In genomic region chr6:93418113-93418447, GRCh38 we compare ENCODE assay signal across 8 cellular contexts. TPM values are rescaled to one million over a fixed set of nuclear protein-coding genes. Genes with fewer than 3 reads are reported as not detected.
DNase-seq lines count a peak whose midpoint lies in the region; ATAC-seq and TF ChIP-seq lines count a peak whose summit lies in the region.

No MANE protein-coding gene starts in this region.

- TF ChIP-seq POLR2A in testis (IDR thresholded peaks at IDR 0.05) = no peak

- peak overlapping the region; percentile 66 for H3K4me3 Mint-ChIP-seq in activated naive CD8-positive, alpha-beta T cell
- no peak overlapping the region for H3K4me3 Mint-ChIP-seq in activated naive CD8-positive, alpha-beta T cell treated with anti-CD3 and anti-CD28 coated beads for 36 hours
- H3K4me3 Mint-ChIP-seq in activated CD8-positive, alpha-beta memory T cell treated with anti-CD3 and anti-CD28 coated beads, Interleukin-2, amount 10 ng/mL, durations not matched to agents 7 days and 5 days = no peak overlapping the region

- no peak overlapping the region for H3K27ac Mint-ChIP-seq in activated naive CD8-positive, alpha-beta T cell
- H3K27ac Mint-ChIP-seq in activated naive CD8-positive, alpha-beta T cell treated with anti-CD3 and anti-CD28 coated beads for 36 hours = no peak overlapping the region
- no peak overlapping the region for H3K27ac Mint-ChIP-seq in activated CD8-positive, alpha-beta memory T cell treated with anti-CD3 and anti-CD28 coated beads, Interleukin-2, amount 10 ng/mL, durations not matched to agents 7 days and 5 days

- peaks cover 38% of the 10 kb centered on the region for H3K27me3 Mint-ChIP-seq in activated naive CD8-positive, alpha-beta T cell
- peaks cover 73% of the 10 kb centered on the region for H3K27me3 Mint-ChIP-seq in activated naive CD8-positive, alpha-beta T cell treated with anti-CD3 and anti-CD28 coated beads for 36 hours
- peaks cover 58% of the 10 kb centered on the region for H3K27me3 Mint-ChIP-seq in activated CD8-positive, alpha-beta memory T cell treated with anti-CD3 and anti-CD28 coated beads, Interleukin-2, amount 10 ng/mL, durations not matched to agents 7 days and 5 days

- H3K9me3 Mint-ChIP-seq in activated naive CD8-positive, alpha-beta T cell (ENCODE audit: low read depth) = no peaks in the 10 kb centered on the region
- peaks cover 2% of the 10 kb centered on the region for H3K9me3 Mint-ChIP-seq in activated naive CD8-positive, alpha-beta T cell treated with anti-CD3 and anti-CD28 coated beads for 36 hours
- no peaks in the 10 kb centered on the region for H3K9me3 Mint-ChIP-seq in activated CD8-positive, alpha-beta memory T cell treated with anti-CD3 and anti-CD28 coated beads, Interleukin-2, amount 10 ng/mL, durations not matched to agents 7 days and 5 days (ENCODE audit: low read depth)

- H3K9me3 ChIP-seq in adipocyte (ENCODE audit: control insufficient read depth, low read length) (no peaks in the 10 kb centered on the region), left lung (no peaks in the 10 kb centered on the region), testis (no peaks in the 10 kb centered on the region)

- H3K4me1 Mint-ChIP-seq in activated naive CD8-positive, alpha-beta T cell (ENCODE audit: low read depth) = peaks cover 31% of the 10 kb centered on the region
- peaks cover 21% of the 10 kb centered on the region for H3K4me1 Mint-ChIP-seq in activated naive CD8-positive, alpha-beta T cell treated with anti-CD3 and anti-CD28 coated beads for 36 hours
- H3K4me1 Mint-ChIP-seq in activated CD8-positive, alpha-beta memory T cell treated with anti-CD3 and anti-CD28 coated beads, Interleukin-2, amount 10 ng/mL, durations not matched to agents 7 days and 5 days = peaks cover 20% of the 10 kb centered on the region

- ATAC-seq in left lung (no peak), HG02642 (IDR thresholded peaks at IDR 0.05; ENCODE audit: poor library complexity, unreplicated experiment) (no peak)
- ATAC-seq in activated CD8-positive, alpha-beta memory T cell treated with anti-CD3 and anti-CD28 coated beads, Interleukin-2, amount 10 ng/mL, durations not matched to agents 7 days and 5 days = no peak

- TF ChIP-seq CTCF in left lung (IDR thresholded peaks at IDR 0.05) (no peak), testis (IDR thresholded peaks at IDR 0.05) (peak in 1 of 3 experiments; percentile 11)

- CTCF ChIA-PET in activated CD8-positive, alpha-beta memory T cell treated with anti-CD3 and anti-CD28 coated beads, Interleukin-2, amount 10 ng/mL, durations not matched to agents 7 days and 5 days (lab: Charles Lee) = no interaction called here

- H3K4me1 ChIP-seq in adipocyte (ENCODE audit: control insufficient read depth, insufficient read depth, low read length) (peaks cover 18% of the 10 kb centered on the region), left lung (peaks cover 14 to 43% of the 10 kb centered on the region in 2 donors), testis (peaks cover 10% of the 10 kb centered on the region)

- DNase-seq in activated naive CD8-positive, alpha-beta T cell treated with anti-CD3 and anti-CD28 coated beads for 36 hours = no peak
- no peak for DNase-seq in adipocyte (ENCODE audit: low read depth)
- no peak for DNase-seq in left lung
- no peak for DNase-seq in testis
- DNase-seq in posterior vena cava (ENCODE audit: low spot score) = no peak
- no peak for DNase-seq in activated CD8-positive, alpha-beta memory T cell treated with anti-CD3 and anti-CD28 coated beads, Interleukin-2, amount 10 ng/mL, durations not matched to agents 7 days and 5 days

- no peaks in the 10 kb centered on the region for H3K36me3 Mint-ChIP-seq in activated naive CD8-positive, alpha-beta T cell
- no peaks in the 10 kb centered on the region for H3K36me3 Mint-ChIP-seq in activated naive CD8-positive, alpha-beta T cell treated with anti-CD3 and anti-CD28 coated beads for 36 hours
- H3K36me3 Mint-ChIP-seq in activated CD8-positive, alpha-beta memory T cell treated with anti-CD3 and anti-CD28 coated beads, Interleukin-2, amount 10 ng/mL, durations not matched to agents 7 days and 5 days = peaks cover 4% of the 10 kb centered on the region

- H3K9ac ChIP-seq in adipocyte (ENCODE audit: low read length) = no peak overlapping the region

- intact Hi-C loops in left lung (cut with DNase I) (no loop called here), testis (cut with DNase I; ENCODE audit: low total_unique reads) (no loop called here), posterior vena cava (cut with DNase I) (no loop called here)

- WGBS in testis, 2 donors = 0 to 2% methylated on average over 6 of the region's 6 CpGs

- peak overlapping the region; percentile 82 for H3K4me3 ChIP-seq in adipocyte (ENCODE audit: low read length)
- H3K4me3 ChIP-seq in left lung = peak overlapping the region; percentile 26 to 41
- H3K4me3 ChIP-seq in testis = peak overlapping the region; percentile 59 to 62

- H3K27me3 ChIP-seq in adipocyte (replicated peaks; ENCODE audit: control insufficient read depth, insufficient read depth, low read length) = peaks cover 63% of the 10 kb centered on the region
- peaks cover 78 to 97% of the 10 kb centered on the region in 2 donors for H3K27me3 ChIP-seq in left lung
- H3K27me3 ChIP-seq in testis = no peaks in the 10 kb centered on the region

- no peaks in the 10 kb centered on the region for H3K36me3 ChIP-seq in adipocyte (ENCODE audit: control insufficient read depth, insufficient read depth, low read length, severe bottlenecking)
- H3K36me3 ChIP-seq in left lung = no peaks in the 10 kb centered on the region
- no peaks in the 10 kb centered on the region for H3K36me3 ChIP-seq in testis (ENCODE audit: low read depth, missing control alignments)

- H3K27ac ChIP-seq in left lung (no peak overlapping the region), testis (peak overlapping the region in 1 of 2 donors; percentile 21)

RNA-seq across cellular contexts. Expression of gene EPHA7, which starts 1.3 kb away (rescaled TPM):
- not detected for total RNA-seq in activated naive CD8-positive, alpha-beta T cell treated with anti-CD3 and anti-CD28 coated beads for 36 hours
- total RNA-seq in left lung = under 1 TPM; 0.09 to 0.31 TPM
- total RNA-seq in testis = 1 to 10 TPM; 4.8 to 7.2 TPM
- polyA plus RNA-seq in testis (ENCODE audit: insufficient read depth, low read depth, low replicate concordance) = 3.4 TPM
- under 1 TPM; 0.19 to 0.24 TPM for total RNA-seq in posterior vena cava
- not detected for total RNA-seq in activated CD8-positive, alpha-beta memory T cell treated with anti-CD3 and anti-CD28 coated beads, Interleukin-2, amount 10 ng/mL, durations not matched to agents 7 days and 5 days

Comparison
In these comparisons a context has a peak if more than half of its experiments do, and no peak if none do; other contexts are left out.
1. RNA of gene EPHA7, which starts 1.3 kb away (total RNA-seq): 4.8 to 7.2 TPM in testis; 0.09 to 0.31 TPM in left lung, 0.19 to 0.24 TPM in posterior vena cava, not detected in activated naive CD8-positive, alpha-beta T cell treated with anti-CD3 and anti-CD28 coated beads for 36 hours and not detected in activated CD8-positive, alpha-beta memory T cell treated with anti-CD3 and anti-CD28 coated beads, Interleukin-2, amount 10 ng/mL, durations not matched to agents 7 days and 5 days; every median in the first group is over 4 times any median in the second.
2. Peak in every context shown above with its lines, with median percentiles within 50 percentile points of each other: H3K4me3 ChIP-seq.